8 cellular contexts compared by ENCODE assay signal in the genomic region with DNA sequence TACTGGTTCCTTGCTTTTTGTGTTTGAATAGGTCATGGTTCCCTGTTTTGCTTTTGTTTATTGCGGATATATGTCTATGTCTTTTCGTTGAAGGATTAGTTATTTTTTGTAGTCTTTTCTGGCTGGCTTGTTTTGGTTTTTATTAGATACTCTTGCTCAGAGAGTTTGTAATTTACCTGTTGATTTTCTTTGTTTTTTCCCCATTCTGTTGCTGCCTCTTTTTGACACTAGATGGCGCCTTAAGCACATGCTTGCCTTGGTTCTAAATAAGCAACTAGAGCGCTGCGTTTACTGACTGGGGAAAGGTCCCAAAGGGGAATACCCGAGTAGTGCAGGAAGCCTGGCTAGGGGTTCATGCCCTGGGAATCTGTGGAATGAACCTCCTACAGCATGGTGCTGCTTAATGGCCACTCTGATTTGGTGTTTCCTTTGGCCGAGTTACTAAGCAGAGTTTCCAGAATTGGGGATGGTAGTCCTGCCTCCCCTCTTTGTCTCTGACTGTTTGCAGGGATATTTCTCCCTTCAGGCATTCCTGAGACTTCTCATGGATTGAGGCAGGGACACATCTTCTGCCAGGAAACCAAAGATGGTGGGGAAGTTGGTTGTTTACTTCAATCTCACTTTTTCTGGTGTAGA.
DNase-seq lines count a peak whose midpoint lies in the region; ATAC-seq and TF ChIP-seq lines count a peak whose summit lies in the region.

No MANE protein-coding gene starts in this region.

- no TSS peak for BruUV-seq in Caco-2 (replicated peaks; lab: Mats Ljungman, UMichigan)

- no peak overlapping the region for H3K27ac ChIP-seq in HEK293 (ENCODE audit: extremely low read depth, low read depth, low read length)

- DNase-seq in Caco-2 (peak in 1 of 2 experiments; percentile 27), SHP77 (lab: John Stamatoyannopoulos, UW) (peak; percentile 42 to 79), iPS-NIHi11 (ENCODE audit: low spot score) (peak; percentile 76), HCEC 1CT (no peak), hypothalamus (lab: John Stamatoyannopoulos, UW) (no peak)
- DNase-seq in stimulated activated CD4-positive, alpha-beta T cell treated with anti-CD3 and anti-CD28 coated beads, Interleukin-4, amount 100 ng/mL, for 4 hours, result no peak

- ATAC-seq in GM19455 (IDR thresholded peaks at IDR 0.05; ENCODE audit: unreplicated experiment), result no peak

- H3K4me3 ChIP-seq in Caco-2 (ENCODE audit: low read depth, low read length) (no peak overlapping the region), HEK293 (ENCODE audit: low read depth, low read length) (no peak overlapping the region)

- H3K9me3 ChIP-seq in Caco-2 (peaks cover 8% of the 10 kb centered on the region), HEK293 (ENCODE audit: control insufficient read depth, insufficient read depth, low read depth, low read length) (no peaks in the 10 kb centered on the region)

- peaks cover 36% of the 10 kb centered on the region for H3K9me3 Mint-ChIP-seq in Caco-2 (ENCODE audit: unreplicated experiment)

- H3K4me1 ChIP-seq in Caco-2 (no peaks in the 10 kb centered on the region), HEK293 (ENCODE audit: control insufficient read depth, insufficient read depth, low read length) (no peaks in the 10 kb centered on the region)

- no peak overlapping the region for H3K4me3 Mint-ChIP-seq in Caco-2 (ENCODE audit: unreplicated experiment)

- no peaks in the 10 kb centered on the region for H3K4me1 Mint-ChIP-seq in Caco-2 (ENCODE audit: low read depth, unreplicated experiment)

- peak; percentile 44 to 45 for TF ChIP-seq CTCF in Caco-2 (IDR thresholded peaks at IDR 0.05; ENCODE audit: insufficient read depth in 1 of 2, low read depth in 1 of 2, low read length in 1 of 2, severe bottlenecking in 1 of 2, unreplicated experiment in 1 of 2)
- peak; percentile 24; the same call in 1 of the 2 replicates for TF ChIP-seq CTCF in HEK293 (tag by site-specific recombination; IDR thresholded peaks at IDR 0.05)

- CTCF ChIA-PET in Caco-2 (lab: Charles Lee) (no interaction called here), HEK293 (lab: Yijun Ruan, JAX) (interaction anchor here (0.7 to 1.0 kb wide), 4 partner anchors 48 to 1324 kb away, joined by 3 to 6 read pairs (median 4); a partner anchor contains a TSS)

- POLR2A ChIA-PET in Caco-2 (lab: Charles Lee), result no interaction called here
- POLR2A ChIA-PET in HEK293 (lab: Yijun Ruan, JAX), result no interaction called here

- H3K36me3 ChIP-seq in Caco-2 (ENCODE audit: control insufficient read depth, insufficient read depth, low read length), result no peaks in the 10 kb centered on the region
- no peaks in the 10 kb centered on the region for H3K36me3 ChIP-seq in HEK293 (ENCODE audit: control insufficient read depth in 2 of 2, insufficient read depth in 1 of 2, low read length in 2 of 2)

- no peaks in the 10 kb centered on the region for H3K27me3 ChIP-seq in Caco-2 (replicated peaks; ENCODE audit: control insufficient read depth, insufficient read depth, low read length)

- intact Hi-C loops in Caco-2 (cut with micrococcal nuclease; ENCODE audit: unreplicated experiment), result no loop called here

- no peak overlapping the region for H3K27ac Mint-ChIP-seq in Caco-2 (ENCODE audit: unreplicated experiment)

- H3K36me3 Mint-ChIP-seq in Caco-2 (ENCODE audit: insufficient read depth, unreplicated experiment), result no peaks in the 10 kb centered on the region

- peaks cover 12% of the 10 kb centered on the region for H3K27me3 Mint-ChIP-seq in Caco-2 (ENCODE audit: insufficient read depth, unreplicated experiment)

TF ChIP-seq in HEK293, 187 proteins besides CTCF, POLR2A, EP300 and RAD21 (continues in another document):
- TF ChIP-seq ZNF341 (tag by site-specific recombination; IDR thresholded peaks at IDR 0.05; ENCODE audit: low read depth) (no peak), ZNF776 (tag by site-specific recombination; IDR thresholded peaks at IDR 0.05; ENCODE audit: borderline replicate concordance) (no peak), ZNF274 (IDR thresholded peaks at IDR 0.05; ENCODE audit: low read length) (no peak), ZNF274 (tag by site-specific recombination; IDR thresholded peaks at IDR 0.05; ENCODE audit: borderline replicate concordance) (no peak), ZNF530 (tag by site-specific recombination; IDR thresholded peaks at IDR 0.05; ENCODE audit: low read depth) (no peak), ZNF426 (tag by site-specific recombination; IDR thresholded peaks at IDR 0.05) (no peak), ZNF37A (tag by site-specific recombination; IDR thresholded peaks at IDR 0.05) (no peak), ZNF350 (tag by site-specific recombination; IDR thresholded peaks at IDR 0.05) (no peak; the same call in 1 of the 2 replicates), ZNF670 (tag by site-specific recombination; IDR thresholded peaks at IDR 0.05; ENCODE audit: low read depth) (no peak), ZBTB21 (tag by site-specific recombination; IDR thresholded peaks at IDR 0.05) (peak; percentile 42; the same call in 1 of the 2 replicates), ZNF791 (tag by site-specific recombination; IDR thresholded peaks at IDR 0.05) (no peak), GLIS1 (tag by site-specific recombination; IDR thresholded peaks at IDR 0.05) (no peak), ZNF521 (tag by site-specific recombination; IDR thresholded peaks at IDR 0.05) (no peak), ZNF394 (tag by site-specific recombination; IDR thresholded peaks at IDR 0.05; ENCODE audit: borderline replicate concordance) (peak; percentile 30; the same call in 1 of the 2 replicates), ZBTB8A (tag by site-specific recombination; IDR thresholded peaks at IDR 0.05) (no peak), WT1 (tag by site-specific recombination; IDR thresholded peaks at IDR 0.05) (no peak), ZNF677 (tag by site-specific recombination; IDR thresholded peaks at IDR 0.05) (no peak), ZBTB48 (tag by site-specific recombination; IDR thresholded peaks at IDR 0.05) (no peak), SP2 (tag by site-specific recombination; IDR thresholded peaks at IDR 0.05) (no peak), ZNF19 (tag by site-specific recombination; IDR thresholded peaks at IDR 0.05; ENCODE audit: low read depth) (no peak), ZFP41 (tag by site-specific recombination; IDR thresholded peaks at IDR 0.05; ENCODE audit: borderline replicate concordance) (no peak), MZF1 (tag by site-specific recombination; IDR thresholded peaks at IDR 0.05; ENCODE audit: borderline replicate concordance) (peak; percentile 54; the same call in 1 of the 2 replicates)
- TF ChIP-seq, protein P1, sequence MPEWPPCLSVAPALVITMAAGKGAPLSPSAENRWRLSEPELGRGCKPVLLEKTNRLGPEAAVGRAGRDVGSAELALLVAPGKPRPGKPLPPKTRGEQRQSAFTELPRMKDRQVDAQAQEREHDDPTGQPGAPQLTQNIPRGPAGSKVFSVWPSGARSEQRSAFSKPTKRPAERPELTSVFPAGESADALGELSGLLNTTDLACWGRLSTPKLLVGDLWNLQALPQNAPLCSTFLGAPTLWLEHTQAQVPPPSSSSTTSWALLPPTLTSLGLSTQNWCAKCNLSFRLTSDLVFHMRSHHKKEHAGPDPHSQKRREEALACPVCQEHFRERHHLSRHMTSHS (tag by site-specific recombination; IDR thresholded peaks at IDR 0.05), result no peak
- TF ChIP-seq, protein P2, sequence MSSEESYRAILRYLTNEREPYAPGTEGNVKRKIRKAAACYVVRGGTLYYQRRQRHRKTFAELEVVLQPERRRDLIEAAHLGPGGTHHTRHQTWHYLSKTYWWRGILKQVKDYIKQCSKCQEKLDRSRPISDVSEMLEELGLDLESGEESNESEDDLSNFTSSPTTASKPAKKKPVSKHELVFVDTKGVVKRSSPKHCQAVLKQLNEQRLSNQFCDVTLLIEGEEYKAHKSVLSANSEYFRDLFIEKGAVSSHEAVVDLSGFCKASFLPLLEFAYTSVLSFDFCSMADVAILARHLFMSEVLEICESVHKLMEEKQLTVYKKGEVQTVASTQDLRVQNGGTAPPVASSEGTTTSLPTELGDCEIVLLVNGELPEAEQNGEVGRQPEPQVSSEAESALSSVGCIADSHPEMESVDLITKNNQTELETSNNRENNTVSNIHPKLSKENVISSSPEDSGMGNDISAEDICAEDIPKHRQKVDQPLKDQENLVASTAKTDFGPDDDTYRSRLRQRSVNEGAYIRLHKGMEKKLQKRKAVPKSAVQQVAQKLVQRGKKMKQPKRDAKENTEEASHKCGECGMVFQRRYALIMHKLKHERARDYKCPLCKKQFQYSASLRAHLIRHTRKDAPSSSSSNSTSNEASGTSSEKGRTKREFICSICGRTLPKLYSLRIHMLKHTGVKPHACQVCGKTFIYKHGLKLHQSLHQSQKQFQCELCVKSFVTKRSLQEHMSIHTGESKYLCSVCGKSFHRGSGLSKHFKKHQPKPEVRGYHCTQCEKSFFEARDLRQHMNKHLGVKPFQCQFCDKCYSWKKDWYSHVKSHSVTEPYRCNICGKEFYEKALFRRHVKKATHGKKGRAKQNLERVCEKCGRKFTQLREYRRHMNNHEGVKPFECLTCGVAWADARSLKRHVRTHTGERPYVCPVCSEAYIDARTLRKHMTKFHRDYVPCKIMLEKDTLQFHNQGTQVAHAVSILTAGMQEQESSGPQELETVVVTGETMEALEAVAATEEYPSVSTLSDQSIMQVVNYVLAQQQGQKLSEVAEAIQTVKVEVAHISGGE (tag by site-specific recombination; conservative IDR thresholded peaks at IDR 0.05; ENCODE audit: low read depth), result no peak
- TF ChIP-seq, protein P3, sequence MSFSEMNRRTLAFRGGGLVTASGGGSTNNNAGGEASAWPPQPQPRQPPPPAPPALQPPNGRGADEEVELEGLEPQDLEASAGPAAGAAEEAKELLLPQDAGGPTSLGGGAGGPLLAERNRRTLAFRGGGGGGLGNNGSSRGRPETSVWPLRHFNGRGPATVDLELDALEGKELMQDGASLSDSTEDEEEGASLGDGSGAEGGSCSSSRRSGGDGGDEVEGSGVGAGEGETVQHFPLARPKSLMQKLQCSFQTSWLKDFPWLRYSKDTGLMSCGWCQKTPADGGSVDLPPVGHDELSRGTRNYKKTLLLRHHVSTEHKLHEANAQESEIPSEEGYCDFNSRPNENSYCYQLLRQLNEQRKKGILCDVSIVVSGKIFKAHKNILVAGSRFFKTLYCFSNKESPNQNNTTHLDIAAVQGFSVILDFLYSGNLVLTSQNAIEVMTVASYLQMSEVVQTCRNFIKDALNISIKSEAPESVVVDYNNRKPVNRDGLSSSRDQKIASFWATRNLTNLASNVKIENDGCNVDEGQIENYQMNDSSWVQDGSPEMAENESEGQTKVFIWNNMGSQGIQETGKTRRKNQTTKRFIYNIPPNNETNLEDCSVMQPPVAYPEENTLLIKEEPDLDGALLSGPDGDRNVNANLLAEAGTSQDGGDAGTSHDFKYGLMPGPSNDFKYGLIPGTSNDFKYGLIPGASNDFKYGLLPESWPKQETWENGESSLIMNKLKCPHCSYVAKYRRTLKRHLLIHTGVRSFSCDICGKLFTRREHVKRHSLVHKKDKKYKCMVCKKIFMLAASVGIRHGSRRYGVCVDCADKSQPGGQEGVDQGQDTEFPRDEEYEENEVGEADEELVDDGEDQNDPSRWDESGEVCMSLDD (tag by site-specific recombination; IDR thresholded peaks at IDR 0.05), result no peak

Comparison
In these comparisons a context has a peak if more than half of its experiments do, and no peak if none do; other contexts are left out.
1. DNase-seq: peak in SHP77 (2 of 2) and iPS-NIHi11 (single experiment); none in HCEC 1CT (single experiment), stimulated activated CD4-positive, alpha-beta T cell treated with anti-CD3 and anti-CD28 coated beads, Interleukin-4, amount 100 ng/mL, for 4 hours (0 of 2) and hypothalamus (0 of 51).